Comparison of ENCODE assay signal across 8 cellular contexts in genomic region chr9:74795081-74795480, GRCh38.
"Had no signal": no experiment of that assay in that cellular context is flagged by ENCODE, and none has a peak within 500 bp of the region (broad histone marks: within the 10 kb centered on the region; RNA-seq: fewer than 3 reads in every experiment).

No MANE protein-coding gene starts in this region.

- ATAC-seq: HepG2, K562 had no signal

- FAIRE-seq: HepG2, HTR-8/SVneo, K562 had no signal

- H3K27ac ChIP-seq: HL-60, KMS-11 had no signal

- H3K4me2 ChIP-seq: KMS-11 had no signal

- DNase-seq: IMR-90, KBM-7, KG1 had no signal

- H3K9ac ChIP-seq: KMS-11 had no signal

- H3K4me3 ChIP-seq: K562 had no signal
